8 cellular contexts compared by ENCODE assay signal in the genomic region with DNA sequence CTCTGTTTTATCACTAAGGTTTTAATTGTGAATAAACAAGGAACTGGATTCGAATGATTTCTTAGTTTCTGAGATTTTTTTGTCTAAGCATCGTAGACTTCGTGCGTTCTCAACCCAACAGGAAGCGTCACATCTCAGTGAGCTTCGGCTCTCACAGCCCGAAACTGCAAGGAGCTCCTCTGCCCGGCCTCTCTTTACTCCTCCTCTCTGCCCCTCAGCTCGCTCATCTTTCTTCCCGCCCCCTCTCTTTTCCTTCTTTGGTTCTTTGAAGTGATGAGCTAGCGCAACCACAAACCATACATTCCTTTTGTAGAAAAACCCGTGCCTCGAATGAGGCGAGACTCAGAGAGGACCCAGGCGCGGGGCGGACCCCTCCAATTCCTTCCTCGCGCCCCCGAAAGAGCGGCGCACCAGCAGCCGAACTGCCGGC. TPM values are rescaled to one million over a fixed set of nuclear protein-coding genes. Genes with fewer than 3 reads are reported as not detected.
DNase-seq lines count a peak whose midpoint lies in the region; ATAC-seq lines count a peak whose summit lies in the region.

No MANE protein-coding gene starts in this region.

- H3K9me3 ChIP-seq in T-helper 17 cell (ENCODE audit: control insufficient read depth, low read length, poor library complexity, severe bottlenecking): no peaks in the 10 kb centered on the region

- H3K27me3 Mint-ChIP-seq in T-helper 17 cell: peaks cover 72% of the 10 kb centered on the region
- H3K27me3 Mint-ChIP-seq in memory B cell: no peaks in the 10 kb centered on the region
- peaks cover 0 to 23% of the 10 kb centered on the region in 2 donors for H3K27me3 Mint-ChIP-seq in stimulated activated naive B cell treated with anti-CD40 and anti-IgM and Interleukin-4, amounts not matched to agents 10 μg/mL and 1 μg/mL and 100 μg/mL, for 72 hours

- peak overlapping the region; percentile 21 for H3K27ac Mint-ChIP-seq in T-helper 17 cell
- H3K27ac Mint-ChIP-seq in memory B cell: peak overlapping the region; percentile 89
- H3K27ac Mint-ChIP-seq in stimulated activated naive B cell treated with anti-CD40 and anti-IgM and Interleukin-4, amounts not matched to agents 10 μg/mL and 1 μg/mL and 100 μg/mL, for 72 hours: peak overlapping the region; percentile 93

- ATAC-seq in HG02973 (IDR thresholded peaks at IDR 0.05; ENCODE audit: unreplicated experiment) (peak; percentile 76), T-helper 17 cell (peak; percentile 51), memory B cell (ENCODE audit: low read depth) (peak; percentile 80)
- ATAC-seq in stimulated activated naive B cell treated with anti-CD40 and anti-IgM and Interleukin-4, amounts not matched to agents 10 μg/mL and 1 μg/mL and 100 μg/mL, for 72 hours (replicated peaks): peak; percentile 71 to 77

- DNase-seq in NCI-H748 (lab: John Stamatoyannopoulos, UW; ENCODE audit: unreplicated experiment): peak; percentile 45
- no peak for DNase-seq in NCI-H748 treated with DMSO at 0.1 percent for 48 hours (lab: John Stamatoyannopoulos, UW)
- no peak for DNase-seq in T-helper 17 cell
- DNase-seq in dermis blood vessel endothelial cell: peak; percentile 50
- DNase-seq in memory B cell (ENCODE audit: low spot score in 2 of 2): peak in 1 of 2 donors; percentile 47
- peak; percentile 35 for DNase-seq in stimulated activated naive B cell treated with anti-CD40 and anti-IgM and Interleukin-4, amounts not matched to agents 10 μg/mL and 1 μg/mL and 100 μg/mL, for 72 hours
- no peak for DNase-seq in C1 segment of cervical spinal cord (lab: John Stamatoyannopoulos, UW)

- H3K4me3 Mint-ChIP-seq in T-helper 17 cell: peak overlapping the region; percentile 78
- H3K4me3 Mint-ChIP-seq in memory B cell: peak overlapping the region; percentile 97
- H3K4me3 Mint-ChIP-seq in stimulated activated naive B cell treated with anti-CD40 and anti-IgM and Interleukin-4, amounts not matched to agents 10 μg/mL and 1 μg/mL and 100 μg/mL, for 72 hours: peak overlapping the region; percentile 90 to 91

- H3K4me1 Mint-ChIP-seq in T-helper 17 cell: peaks cover 22% of the 10 kb centered on the region
- peaks cover 47% of the 10 kb centered on the region for H3K4me1 Mint-ChIP-seq in memory B cell
- H3K4me1 Mint-ChIP-seq in stimulated activated naive B cell treated with anti-CD40 and anti-IgM and Interleukin-4, amounts not matched to agents 10 μg/mL and 1 μg/mL and 100 μg/mL, for 72 hours: peaks cover 24 to 58% of the 10 kb centered on the region in 2 donors

- peaks cover 6% of the 10 kb centered on the region for H3K36me3 Mint-ChIP-seq in T-helper 17 cell (ENCODE audit: low read depth)
- H3K36me3 Mint-ChIP-seq in memory B cell: peaks cover 2% of the 10 kb centered on the region
- no peaks in the 10 kb centered on the region for H3K36me3 Mint-ChIP-seq in stimulated activated naive B cell treated with anti-CD40 and anti-IgM and Interleukin-4, amounts not matched to agents 10 μg/mL and 1 μg/mL and 100 μg/mL, for 72 hours

- H3K9me3 Mint-ChIP-seq in memory B cell: no peaks in the 10 kb centered on the region
- H3K9me3 Mint-ChIP-seq in stimulated activated naive B cell treated with anti-CD40 and anti-IgM and Interleukin-4, amounts not matched to agents 10 μg/mL and 1 μg/mL and 100 μg/mL, for 72 hours: no peaks in the 10 kb centered on the region

RNA-seq across cellular contexts. Expression of gene NT5E, which starts 0.5 kb away (rescaled TPM):
- total RNA-seq in T-helper 17 cell (1 to 10 TPM; 1.5 to 5.1 TPM), dermis blood vessel endothelial cell (96.7 and 157 TPM in 2 replicates)

Comparison
In these comparisons a context has a peak if more than half of its experiments do, and no peak if none do; other contexts are left out.
1. DNase-seq: peak in NCI-H748 (single experiment), dermis blood vessel endothelial cell (single experiment) and stimulated activated naive B cell treated with anti-CD40 and anti-IgM and Interleukin-4, amounts not matched to agents 10 μg/mL and 1 μg/mL and 100 μg/mL, for 72 hours (single experiment); none in NCI-H748 treated with DMSO at 0.1 percent for 48 hours (single experiment), T-helper 17 cell (0 of 3) and C1 segment of cervical spinal cord (0 of 14).
2. H3K27ac Mint-ChIP-seq: peak in every context shown above with its lines; median percentile 93 in stimulated activated naive B cell treated with anti-CD40 and anti-IgM and Interleukin-4, amounts not matched to agents 10 μg/mL and 1 μg/mL and 100 μg/mL, for 72 hours; 89 in memory B cell; 21 in T-helper 17 cell.
3. RNA of gene NT5E, which starts 0.5 kb away (total RNA-seq): 96.7 to 157 TPM in dermis blood vessel endothelial cell; 1.5 to 5.1 TPM in T-helper 17 cell; every median in the first group is over 10 times any median in the second.
4. Peak in every context shown above with its lines, with median percentiles within 50 percentile points of each other: ATAC-seq and H3K4me3 Mint-ChIP-seq.